In the genomic region with DNA sequence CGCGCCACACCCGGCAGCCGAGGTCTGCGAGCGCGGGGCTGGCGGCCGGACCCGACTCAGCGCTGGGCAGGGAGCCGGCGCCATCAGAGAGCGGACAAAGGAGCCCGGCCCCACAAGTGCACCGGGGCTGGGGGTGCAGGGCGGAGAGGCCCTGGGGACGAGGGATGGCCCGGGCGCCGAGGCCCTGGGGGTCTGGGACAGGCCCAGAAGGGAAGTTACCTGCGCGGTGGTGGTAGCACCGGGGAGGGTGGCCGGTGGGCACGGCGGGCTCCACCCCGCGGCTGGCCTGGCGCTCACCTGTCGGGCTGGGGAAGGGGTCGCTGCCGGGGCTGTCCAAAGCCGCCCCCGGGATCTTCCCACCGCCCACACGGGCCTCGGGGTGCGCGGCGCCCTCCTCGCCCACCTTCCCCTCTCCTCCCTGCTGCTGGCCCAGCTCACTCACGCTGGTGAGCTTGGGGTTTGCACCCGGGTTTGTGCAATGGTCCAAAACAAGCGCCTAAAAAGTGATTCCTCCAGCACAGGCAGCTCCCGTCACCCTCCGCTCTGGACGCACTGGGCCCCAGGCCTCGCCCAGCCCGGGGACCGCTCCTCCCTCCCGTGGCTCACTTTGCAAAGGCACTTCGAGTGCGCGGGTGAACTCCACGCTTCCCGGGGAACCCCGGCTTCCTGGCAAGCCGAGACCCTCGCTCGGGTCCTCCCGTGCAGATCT, we compare ENCODE assay signal across 8 cellular contexts.
A peak's percentile ranks its signal among the peaks of the same experiment; 100 is the strongest.
DNase-seq lines count a peak whose midpoint lies in the region; TF ChIP-seq lines count a peak whose summit lies in the region.

A gene with protein sequence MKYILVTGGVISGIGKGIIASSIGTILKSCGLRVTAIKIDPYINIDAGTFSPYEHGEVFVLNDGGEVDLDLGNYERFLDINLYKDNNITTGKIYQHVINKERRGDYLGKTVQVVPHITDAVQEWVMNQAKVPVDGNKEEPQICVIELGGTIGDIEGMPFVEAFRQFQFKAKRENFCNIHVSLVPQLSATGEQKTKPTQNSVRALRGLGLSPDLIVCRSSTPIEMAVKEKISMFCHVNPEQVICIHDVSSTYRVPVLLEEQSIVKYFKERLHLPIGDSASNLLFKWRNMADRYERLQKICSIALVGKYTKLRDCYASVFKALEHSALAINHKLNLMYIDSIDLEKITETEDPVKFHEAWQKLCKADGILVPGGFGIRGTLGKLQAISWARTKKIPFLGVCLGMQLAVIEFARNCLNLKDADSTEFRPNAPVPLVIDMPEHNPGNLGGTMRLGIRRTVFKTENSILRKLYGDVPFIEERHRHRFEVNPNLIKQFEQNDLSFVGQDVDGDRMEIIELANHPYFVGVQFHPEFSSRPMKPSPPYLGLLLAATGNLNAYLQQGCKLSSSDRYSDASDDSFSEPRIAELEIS (minus strand): TSS at position 554 of the 709 bp plus-strand sequence. CDS start 9,767 bp downstream, outside the sequence.

- H3K4me3 ChIP-seq in HFF-Myc (replicated peaks; ENCODE audit: low read depth, low read length), result peak within 1 kb of the TSS; percentile 57
- H3K4me3 ChIP-seq in WERI-Rb-1 (ENCODE audit: low read depth, low read length), result peak within 1 kb of the TSS; percentile 92

- DNase-seq in NCI-H187 (lab: John Stamatoyannopoulos, UW) (peak; percentile 23 to 26), NCI-H187 treated with DMSO at 0.1 percent for 48 hours (lab: John Stamatoyannopoulos, UW) (no peak), HFF-Myc (ENCODE audit: extremely low read depth, low read depth) (peak; percentile 11), NCI-H1092 (lab: John Stamatoyannopoulos, UW) (peak; percentile 24), WERI-Rb-1 (peak; percentile 78), cerebellar cortex (ENCODE audit: low spot score) (peak; percentile 43), islet precursor cell (peak; percentile 89)
- peak; percentile 18 for DNase-seq in stimulated activated CD4-positive, alpha-beta T cell treated with anti-CD3 and anti-CD28 coated beads, Interleukin-12 subunit alpha, Interleukin-12 subunit beta, amount 100 ng/mL, for 4 hours

- no peaks in the 10 kb centered on the region for H3K27me3 ChIP-seq in WERI-Rb-1 (ENCODE audit: insufficient read depth, low read depth, severe bottlenecking)

- peaks cover 16% of the 10 kb centered on the region for H3K36me3 ChIP-seq in WERI-Rb-1

- H3K27ac ChIP-seq in WERI-Rb-1, result peak within 1 kb of the TSS; percentile 79

- TF ChIP-seq CTCF in HFF-Myc (IDR thresholded peaks at IDR 0.05; ENCODE audit: low read depth, low read length, missing control alignments), result no peak
- 0 out of 2 replicates have a peak, but pooled peaks have one; percentile 2 for TF ChIP-seq CTCF in WERI-Rb-1 (IDR thresholded peaks at IDR 0.05; ENCODE audit: low read depth, low read length)

- no peaks in the 10 kb centered on the region for H3K9me3 ChIP-seq in WERI-Rb-1 (ENCODE audit: severe bottlenecking)
